24 cellular contexts compared by ENCODE assay signal in genomic region chr1:63643517-63643916, GRCh38. TPM values are rescaled to one million over a fixed set of nuclear protein-coding genes. Genes with fewer than 3 reads are reported as not detected.
DNase-seq lines count a peak whose midpoint lies in the region; ATAC-seq, FAIRE-seq and TF ChIP-seq lines count a peak whose summit lies in the region.
"Had no signal": no experiment of that assay in that cellular context is flagged by ENCODE, and none has a peak within 500 bp of the region (broad histone marks: within the 10 kb centered on the region; RNA-seq: fewer than 3 reads in every experiment).

No MANE protein-coding gene starts in this region.

- H3K4me3 ChIP-seq in Peyer's patch (no peak overlapping the region), H1 (ENCODE audit: extremely low read depth in 1 of 4, insufficient read depth in 2 of 4, low read depth in 3 of 4, low read length in 4 of 4) (no peak overlapping the region), psoas muscle (peak overlapping the region; percentile 19), brain microvascular endothelial cell (ENCODE audit: low read depth, low read length) (no peak overlapping the region)
- H3K4me3 ChIP-seq: suprapubic skin had no signal

- CTCF ChIA-PET in H1 (lab: Charles Lee; ENCODE audit: partially characterized antibody) = interaction anchor here (1.0 to 2.1 kb wide), 5 partner anchors 9 to 122 kb away, joined by 3 to 8 read pairs (median 4); no protein-coding TSS in a partner anchor

- H3K23me2 ChIP-seq in H1 (ENCODE audit: low read depth, low read length) = no peaks in the 10 kb centered on the region

- TF ChIP-seq EP300 in H1 (IDR thresholded peaks at IDR 0.05; ENCODE audit: borderline replicate concordance in 1 of 2, low read depth in 2 of 2, low read length in 2 of 2) = no peak

- H3K36me3 ChIP-seq in Peyer's patch (peaks cover 0 to 9% (median 0%) of the 10 kb centered on the region in 3 donors), H1 (ENCODE audit: control insufficient read depth in 2 of 4, insufficient read depth in 4 of 4, low read length in 3 of 4) (peaks cover 0 to 3% (median 1%) of the 10 kb centered on the region in 4 experiments; a peak in 2 of 8 replicates), psoas muscle (ENCODE audit: insufficient read depth in 1 of 2, low read depth in 1 of 2) (peaks cover 0 to 51% of the 10 kb centered on the region in 2 donors), brain microvascular endothelial cell (replicated peaks) (no peaks in the 10 kb centered on the region)

- ATAC-seq in left colon (peak; percentile 44), psoas muscle (peak; percentile 84 to 91 (median 90)), GM19395 (IDR thresholded peaks at IDR 0.05; ENCODE audit: unreplicated experiment) (no peak)
- ATAC-seq: activated T-cell treated with anti-CD3 and anti-CD28 coated beads, Interleukin-2, amount 50 U/mL, for 72 hours; naive thymus-derived CD8-positive, alpha-beta T cell; stimulated activated effector memory CD8-positive, alpha-beta T cell treated with anti-CD3 and anti-CD28 coated beads, Interleukin-12 subunit alpha, Interleukin-12 subunit beta, amount 100 ng/mL, for 72 hours had no signal

- no peak overlapping the region for H4K91ac ChIP-seq in H1 (replicated peaks; ENCODE audit: insufficient read length, low read length)

- H3K4me1 ChIP-seq in Peyer's patch (peaks cover 0 to 27% (median 2%) of the 10 kb centered on the region in 4 donors), H1 (replicated peaks in 1 of 4; ENCODE audit: control insufficient read depth in 3 of 4, insufficient read depth in 4 of 4, low read length in 3 of 4) (no peaks in the 10 kb centered on the region), psoas muscle (peaks cover 57% of the 10 kb centered on the region)

- no peak overlapping the region for H2BK20ac ChIP-seq in H1 (ENCODE audit: low read length)

- H3K27ac ChIP-seq in Peyer's patch (peak overlapping the region in 3 of 4 donors; percentile 13 to 37 (median 15)), H1 (ENCODE audit: low read depth, low read length) (no peak overlapping the region), psoas muscle (peak overlapping the region; percentile 89), brain microvascular endothelial cell (no peak overlapping the region)
- H3K27ac ChIP-seq: suprapubic skin had no signal

- no peak overlapping the region for H4K5ac ChIP-seq in H1 (ENCODE audit: insufficient read length, low read depth, low read length)

- in situ Hi-C loops in brain microvascular endothelial cell (cut with HindIII; ENCODE audit: low pct_ligation_motif_present, low sequenced_read_pairs) = no loop called here

- no peak overlapping the region for H2BK120ac ChIP-seq in H1 (replicated peaks; ENCODE audit: low read depth, low read length)

- H3K23ac ChIP-seq in H1 (ENCODE audit: insufficient read length) = no peak overlapping the region

- H3K9ac ChIP-seq in H1 (replicated peaks in 1 of 4; ENCODE audit: extremely low read depth in 1 of 4, low read depth in 3 of 4, low read length in 3 of 4) = no peak overlapping the region

- H3K27me3 ChIP-seq in Peyer's patch (no peaks in the 10 kb centered on the region), H1 (replicated peaks in 1 of 4; ENCODE audit: control insufficient read depth in 3 of 4, extremely low read depth in 1 of 4, insufficient read depth in 3 of 4, low read length in 3 of 4) (no peaks in the 10 kb centered on the region), psoas muscle (ENCODE audit: insufficient read depth in 3 of 3, low read length in 2 of 3) (no peaks in the 10 kb centered on the region), brain microvascular endothelial cell (replicated peaks) (no peaks in the 10 kb centered on the region)
- H3K27me3 ChIP-seq: suprapubic skin had no signal

- H3K9me3 ChIP-seq in Peyer's patch (no peaks in the 10 kb centered on the region), H1 (ENCODE audit: insufficient read depth in 2 of 2, low read depth in 1 of 2, low read length in 1 of 2) (no peaks in the 10 kb centered on the region), psoas muscle (no peaks in the 10 kb centered on the region)
- H3K9me3 ChIP-seq: suprapubic skin had no signal

- H2BK5ac ChIP-seq in H1 (ENCODE audit: low read depth, low read length) = no peak overlapping the region

- 100% methylated on average over 3 of the region's 3 CpGs; no CpG with 5 or more reads in 1 of the 2 experiments for WGBS in H1 (ENCODE audit: extremely low coverage in 1 of 2, insufficient coverage in 1 of 2, insufficient read length in 1 of 2, insufficient replicate concordance in 2 of 2, low coverage in 1 of 2, low lambda C conversion rate in 2 of 2, missing lambda C conversion rate in 1 of 2), 2 experiments
- 27 to 40% (median 31%) methylated on average over 3 of the region's 3 CpGs for WGBS in psoas muscle, 3 donors

- TF ChIP-seq RAD21 in H1 (IDR thresholded peaks at IDR 0.05 in 1 of 2, conservative IDR thresholded peaks at IDR 0.05 in 1 of 2; ENCODE audit: low read depth in 2 of 2, low read length in 2 of 2) = no peak

- FAIRE-seq in H1 (lab: Jason Lieb, UNC) = no peak

- H3K18ac ChIP-seq in H1 (ENCODE audit: extremely low read depth, low read length) = no peak overlapping the region

- intact Hi-C loops in left colon (cut with DNase I, micrococcal nuclease) (no loop called here), psoas muscle (cut with DNase I) (no loop called here)

- H3K4ac ChIP-seq in H1 (replicated peaks; ENCODE audit: insufficient read length, low read depth, low read length) = no peak overlapping the region

- no peak overlapping the region for H2AK5ac ChIP-seq in H1 (ENCODE audit: low read depth, low read length)

- no peaks in the 10 kb centered on the region for H3K79me1 ChIP-seq in H1 (ENCODE audit: low read depth, low read length)

- H2BK12ac ChIP-seq in H1 (ENCODE audit: low read depth, low read length) = no peak overlapping the region

- H4K8ac ChIP-seq in H1 (ENCODE audit: extremely low read depth, insufficient read depth, low read length) = peak overlapping the region; percentile 48; the same call in 1 of the 2 replicates

- peak in 1 of 3 donors; percentile 53 for DNase-seq in Peyer's patch
- DNase-seq in H1 (ENCODE audit: low read depth in 1 of 2, low spot score in 2 of 2) = no peak
- DNase-seq in left colon = no peak
- DNase-seq in psoas muscle = peak in 1 of 2 donors; percentile 70
- no peak for DNase-seq in brain microvascular endothelial cell
- DNase-seq in C1 segment of cervical spinal cord (lab: John Stamatoyannopoulos, UW) = no peak
- DNase-seq in NCI-H2081 (lab: John Stamatoyannopoulos, UW) = no peak
- DNase-seq: activated CD4-positive, CD25-positive, alpha-beta regulatory T cell treated with anti-CD3 and anti-CD28 coated beads, Interleukin-2, amount 50 U/mL, for 72 hours; activated naive CD4-positive, alpha-beta T cell treated with anti-CD3 and anti-CD28 coated beads, Interleukin-2, amount 50 U/mL, for 16 hours; activated T-cell treated with anti-CD3 and anti-CD28 coated beads, Interleukin-2, amount 50 U/mL, for 72 hours; anterior cingulate cortex; CD4-positive, alpha-beta T cell; cerebellar nuclear complex; effector CD4-positive, alpha-beta T cell; foreskin melanocyte; HCEC 1CT; KG1; MV-4-11; naive thymus-derived CD8-positive, alpha-beta T cell; NCI-H748 treated with DMSO at 0.1 percent for 48 hours; stimulated activated CD4-positive, alpha-beta T cell treated with anti-CD3 and anti-CD28 coated beads, Interleukin-2, amount 100 ng/mL, for 24 hours had no signal

- no peaks in the 10 kb centered on the region for H4K20me1 ChIP-seq in H1 (replicated peaks in 1 of 2; ENCODE audit: control insufficient read depth in 1 of 2, insufficient read depth in 2 of 2, low read length in 2 of 2)

- H3K56ac ChIP-seq in H1 (replicated peaks; ENCODE audit: insufficient read length, low read depth, low read length) = no peak overlapping the region

- H3K14ac ChIP-seq in H1 (ENCODE audit: insufficient read length) = no peak overlapping the region

- H2BK15ac ChIP-seq in H1 (ENCODE audit: low read length) = no peak overlapping the region

- POLR2A ChIA-PET in H1 (lab: Charles Lee; ENCODE audit: partially characterized antibody) = no interaction called here

- H2AFZ ChIP-seq in H1 (ENCODE audit: low read length) = no peak overlapping the region

- no peak overlapping the region for H3K4me2 ChIP-seq in H1 (ENCODE audit: insufficient read depth in 1 of 2, low read depth in 2 of 2, low read length in 2 of 2)

- TF ChIP-seq POLR2A in Peyer's patch (IDR thresholded peaks at IDR 0.05) = no peak
- no peak for TF ChIP-seq POLR2A in H1 (IDR thresholded peaks at IDR 0.05; ENCODE audit: control extremely low read depth in 1 of 2, low read depth in 2 of 2, low read length in 2 of 2)

- TF ChIP-seq CTCF in Peyer's patch (IDR thresholded peaks at IDR 0.05) (no peak), H1 (IDR thresholded peaks at IDR 0.05; ENCODE audit: control extremely low read depth in 1 of 3, insufficient read depth in 1 of 3, low read depth in 1 of 3, low read length in 3 of 3) (no peak), psoas muscle (IDR thresholded peaks at IDR 0.05) (no peak), brain microvascular endothelial cell (IDR thresholded peaks at IDR 0.05; ENCODE audit: low read depth, low read length, missing control alignments) (no peak)

- H3K79me2 ChIP-seq in H1 (ENCODE audit: control insufficient read depth in 1 of 2, insufficient read depth in 2 of 2, low read length in 2 of 2) = no peaks in the 10 kb centered on the region

RNA-seq across cellular contexts. Expression of gene PGM1, which starts 50.3 kb away (rescaled TPM):
- 10 to 100 TPM; 62.7 to 97.2 (median 75.3) TPM for total RNA-seq in Peyer's patch
- total RNA-seq in H1 (2021; fragmentation: NEBNext Ultra II Directional; extraction: Animal tissue kit (Norgen Biotek cat#: 25700)) = 60.2 and 65.4 TPM in 2 replicates
- 33.0 and 37.4 TPM in 2 replicates for polyA plus RNA-seq in H1 (2011; rRNA removed)
- 40.6 TPM for polyA plus RNA-seq in H1 (2011; cell fraction: cytosol; rRNA removed)
- polyA plus RNA-seq in H1 (2011; cell fraction: nucleus; rRNA removed) = 41.9 TPM
- 60.4 to 75.1 TPM (median 68.0 TPM) in 4 replicates for polyA plus RNA-seq in H1 (2012, experiment 1 of 2)
- 48.0 TPM for polyA plus RNA-seq in H1 (2012, experiment 2 of 2)
- polyA plus RNA-seq in H1 (2013, experiment 1 of 2) = 50.1 TPM
- 47.0 TPM for polyA plus RNA-seq in H1 (2013, experiment 2 of 2)
- 44.4 and 48.0 TPM in 2 replicates for polyA minus RNA-seq in H1 (2011; rRNA and poly(A)+ RNA removed)
- polyA minus RNA-seq in H1 (2011; cell fraction: cytosol; rRNA and poly(A)+ RNA removed) = 32.4 TPM
- 24.7 TPM for polyA minus RNA-seq in H1 (2011; cell fraction: nucleus; rRNA and poly(A)+ RNA removed)
- total RNA-seq in left colon = 100 to 1,000 TPM; 114 to 120 TPM
- total RNA-seq in psoas muscle = 100 to 1,000 TPM; 327 to 543 (median 456) TPM
- polyA plus RNA-seq in psoas muscle = 100 to 1,000 TPM in 2 of 3 donors, 10 to 100 TPM in 1; 59.6 to 364 (median 305) TPM

Comparison
In these comparisons a context has a peak if more than half of its experiments do, and no peak if none do; other contexts are left out.
1. H3K27ac ChIP-seq: peak in Peyer's patch (3 of 4) and psoas muscle (single experiment); none in H1 (single experiment) and brain microvascular endothelial cell (single experiment).